8 cellular contexts compared by ENCODE assay signal in the genomic region with DNA sequence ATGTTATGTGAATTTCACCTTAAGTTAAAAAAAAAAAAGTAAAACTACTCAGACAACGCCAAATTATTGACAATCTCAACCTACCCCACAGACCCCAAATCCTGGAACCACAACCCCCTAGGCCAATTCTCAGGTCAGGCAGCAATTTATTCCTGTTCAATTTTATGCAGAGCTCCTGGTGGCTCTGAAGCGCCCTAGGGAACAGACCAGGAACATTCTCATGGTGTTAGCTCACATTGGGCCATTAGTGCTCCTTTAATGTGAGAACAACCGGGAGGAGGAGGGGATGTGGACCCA. TPM values are rescaled to one million over a fixed set of nuclear protein-coding genes. Genes with fewer than 3 reads are reported as not detected.
DNase-seq lines count a peak whose midpoint lies in the region; ATAC-seq and TF ChIP-seq lines count a peak whose summit lies in the region.

No MANE protein-coding gene starts in this region.

- ATAC-seq in body of pancreas (no peak), memory B cell (ENCODE audit: low read depth) (no peak), upper lobe of right lung (no peak)

- no peak overlapping the region for H3K4me3 ChIP-seq in body of pancreas
- peak overlapping the region; percentile 78 for H3K4me3 ChIP-seq in upper lobe of right lung

- WGBS in body of pancreas, 2 donors = 10 to 27% methylated on average over 3 of the region's 3 CpGs

- intact Hi-C loops in body of pancreas (cut with DNase I) (no loop called here), upper lobe of right lung (cut with DNase I) (no loop called here)

- H3K4me1 ChIP-seq in body of pancreas (peaks cover 47% of the 10 kb centered on the region), upper lobe of right lung (peaks cover 24% of the 10 kb centered on the region)

- TF ChIP-seq CTCF in body of pancreas (IDR thresholded peaks at IDR 0.05) (no peak), upper lobe of right lung (IDR thresholded peaks at IDR 0.05) (no peak)

- peaks cover 14% of the 10 kb centered on the region for H3K4me1 Mint-ChIP-seq in activated naive CD4-positive, alpha-beta T cell treated with anti-CD3 and anti-CD28 coated beads, Interleukin-2, amount 10 ng/mL, durations not matched to agents 7 days and 5 days
- peaks cover 14% of the 10 kb centered on the region for H3K4me1 Mint-ChIP-seq in memory B cell

- H3K9me3 ChIP-seq in body of pancreas (no peaks in the 10 kb centered on the region), upper lobe of right lung (no peaks in the 10 kb centered on the region)

- no peaks in the 10 kb centered on the region for H3K9me3 Mint-ChIP-seq in activated naive CD4-positive, alpha-beta T cell treated with anti-CD3 and anti-CD28 coated beads, Interleukin-2, amount 10 ng/mL, durations not matched to agents 7 days and 5 days
- H3K9me3 Mint-ChIP-seq in memory B cell = no peaks in the 10 kb centered on the region

- peak overlapping the region; percentile 72 for H3K4me3 Mint-ChIP-seq in activated naive CD4-positive, alpha-beta T cell treated with anti-CD3 and anti-CD28 coated beads, Interleukin-2, amount 10 ng/mL, durations not matched to agents 7 days and 5 days
- peak overlapping the region; percentile 89 for H3K4me3 Mint-ChIP-seq in memory B cell

- no peak for DNase-seq in activated naive CD4-positive, alpha-beta T cell treated with anti-CD3 and anti-CD28 coated beads, Interleukin-2, amount 10 ng/mL, durations not matched to agents 7 days and 5 days
- no peak for DNase-seq in activated naive CD4-positive, alpha-beta T cell treated with Interleukin-2 at 50 U/mL for 16 hours
- DNase-seq in body of pancreas = no peak
- DNase-seq in memory B cell (ENCODE audit: low spot score in 2 of 2) = no peak
- DNase-seq in upper lobe of right lung = no peak
- DNase-seq in NK-92 treated with Interleukin-12 subunit alpha and Interleukin-12 subunit beta, amount 100 ng/mL, for 24 hours (lab: John Stamatoyannopoulos, UW) = no peak
- DNase-seq in NCI-H1092 treated with DMSO at 0.1 percent for 48 hours (lab: John Stamatoyannopoulos, UW) = no peak
- no peak for DNase-seq in SIG-M5 (lab: John Stamatoyannopoulos, UW)

- no peaks in the 10 kb centered on the region for H3K36me3 ChIP-seq in body of pancreas (replicated peaks in 1 of 2; ENCODE audit: insufficient read depth in 1 of 2, low read depth in 2 of 2)
- H3K36me3 ChIP-seq in upper lobe of right lung = no peaks in the 10 kb centered on the region

- peaks cover 63% of the 10 kb centered on the region for H3K27me3 Mint-ChIP-seq in activated naive CD4-positive, alpha-beta T cell treated with anti-CD3 and anti-CD28 coated beads, Interleukin-2, amount 10 ng/mL, durations not matched to agents 7 days and 5 days
- H3K27me3 Mint-ChIP-seq in memory B cell = no peaks in the 10 kb centered on the region

- no peaks in the 10 kb centered on the region for H3K36me3 Mint-ChIP-seq in activated naive CD4-positive, alpha-beta T cell treated with anti-CD3 and anti-CD28 coated beads, Interleukin-2, amount 10 ng/mL, durations not matched to agents 7 days and 5 days
- H3K36me3 Mint-ChIP-seq in memory B cell = peaks cover under 1% of the 10 kb centered on the region

- H3K27me3 ChIP-seq in body of pancreas (no peaks in the 10 kb centered on the region), upper lobe of right lung (no peaks in the 10 kb centered on the region)

- no peak overlapping the region for H3K27ac Mint-ChIP-seq in activated naive CD4-positive, alpha-beta T cell treated with anti-CD3 and anti-CD28 coated beads, Interleukin-2, amount 10 ng/mL, durations not matched to agents 7 days and 5 days
- peak overlapping the region; percentile 52 for H3K27ac Mint-ChIP-seq in memory B cell

- peak overlapping the region; percentile 86 to 93 (median 88) for H3K27ac ChIP-seq in body of pancreas
- peak overlapping the region; percentile 81 for H3K27ac ChIP-seq in upper lobe of right lung

- no peak for TF ChIP-seq POLR2A in body of pancreas (IDR thresholded peaks at IDR 0.05)

- CTCF ChIA-PET in activated naive CD4-positive, alpha-beta T cell treated with anti-CD3 and anti-CD28 coated beads, Interleukin-2, amount 10 ng/mL, durations not matched to agents 7 days and 5 days (lab: Charles Lee) = interaction anchor here (0.6 to 0.9 kb wide), 2 partner anchors 13 to 173 kb away, joined by 3 read pairs; no protein-coding TSS in a partner anchor

RNA-seq across cellular contexts. Expression of gene PSEN2, which starts 0.4 kb away (rescaled TPM):
- total RNA-seq in body of pancreas = 10 to 100 TPM; 80.9 to 98.9 TPM
- 22.7 TPM for total RNA-seq in upper lobe of right lung
